Comparison of ENCODE assay signal across 23 cellular contexts in the genomic region with DNA sequence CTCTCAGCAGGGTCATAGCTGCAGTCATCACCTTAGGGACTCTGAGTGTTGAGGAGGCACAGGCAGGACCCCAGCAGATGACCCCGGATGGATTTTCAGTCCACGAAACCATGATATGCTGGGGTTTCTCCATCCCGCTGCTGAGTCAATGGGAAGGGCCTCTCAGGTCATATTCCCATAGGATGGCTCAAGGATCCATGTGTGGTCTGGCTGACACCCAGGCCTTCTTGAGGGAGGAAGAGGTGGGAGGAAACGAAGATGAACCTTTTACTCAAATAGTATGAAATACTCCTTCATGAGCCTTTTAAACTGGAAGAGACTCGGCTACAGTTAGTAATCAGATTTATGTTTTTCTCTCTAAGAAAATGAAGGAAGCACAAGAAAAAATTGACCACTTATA.
"Had no signal": no experiment of that assay in that cellular context is flagged by ENCODE, and none has a peak within 500 bp of the region (broad histone marks: within the 10 kb centered on the region; RNA-seq: fewer than 3 reads in every experiment).

No MANE protein-coding gene starts in this region.

- DNase-seq: hypothalamus; immature natural killer cell; kidney; left ventricle myocardium inferior; mesendoderm; naive B cell; natural killer cell; nucleus accumbens; psoas muscle; sigmoid colon; small intestine; spleen; stimulated activated CD4-positive, alpha-beta T cell treated with anti-CD3 and anti-CD28 coated beads, Interleukin-4, amount 100 ng/mL, for 24 hours; stimulated activated naive CD4-positive, alpha-beta T cell treated with Interleukin-2 at 50 U/mL for 16 hours; stimulated activated naive CD8-positive, alpha-beta T cell treated with anti-CD3 and anti-CD28 coated beads, Interleukin-15, amount 100 ng/mL, for 72 hours; testis; thyroid gland; transverse colon; upper lobe of right lung had no signal

- H3K4me3 Mint-ChIP-seq: immature natural killer cell; mesothelial cell of epicardium; naive B cell; natural killer cell; neural crest cell; stimulated activated memory B cell treated with anti-CD40 and anti-IgM and Interleukin-4, amounts not matched to agents 10 μg/mL and 1 μg/mL and 100 μg/mL, for 72 hours; stimulated activated naive CD8-positive, alpha-beta T cell treated with anti-CD3 and anti-CD28 coated beads, Interleukin-15, amount 100 ng/mL, for 72 hours had no signal

- ATAC-seq: natural killer cell; psoas muscle; stimulated activated memory B cell treated with anti-CD40 and anti-IgM and Interleukin-4, amounts not matched to agents 10 μg/mL and 1 μg/mL and 100 μg/mL, for 72 hours; stimulated activated naive CD8-positive, alpha-beta T cell treated with anti-CD3 and anti-CD28 coated beads, Interleukin-15, amount 100 ng/mL, for 72 hours; upper lobe of right lung had no signal

- H3K9me3 ChIP-seq: left ventricle myocardium inferior, psoas muscle, sigmoid colon, spleen, testis, thyroid gland, transverse colon, upper lobe of right lung had no signal

- H3K27ac Mint-ChIP-seq: immature natural killer cell; mesothelial cell of epicardium; natural killer cell; stimulated activated memory B cell treated with anti-CD40 and anti-IgM and Interleukin-4, amounts not matched to agents 10 μg/mL and 1 μg/mL and 100 μg/mL, for 72 hours; stimulated activated naive CD8-positive, alpha-beta T cell treated with anti-CD3 and anti-CD28 coated beads, Interleukin-15, amount 100 ng/mL, for 72 hours had no signal

- H3K4me3 ChIP-seq: left ventricle myocardium inferior, lung, psoas muscle, sigmoid colon, spleen, testis, thyroid gland, transverse colon, upper lobe of right lung had no signal

- H3K27me3 Mint-ChIP-seq: stimulated activated naive CD8-positive, alpha-beta T cell treated with anti-CD3 and anti-CD28 coated beads, Interleukin-15, amount 100 ng/mL, for 72 hours had no signal

- H3K36me3 Mint-ChIP-seq: mesothelial cell of epicardium, naive B cell, natural killer cell had no signal

- H3K4me1 Mint-ChIP-seq: immature natural killer cell; mesothelial cell of epicardium; naive B cell; natural killer cell; stimulated activated memory B cell treated with anti-CD40 and anti-IgM and Interleukin-4, amounts not matched to agents 10 μg/mL and 1 μg/mL and 100 μg/mL, for 72 hours had no signal

- H3K9me3 Mint-ChIP-seq: immature natural killer cell; mesothelial cell of epicardium; naive B cell; natural killer cell; neural crest cell; stimulated activated memory B cell treated with anti-CD40 and anti-IgM and Interleukin-4, amounts not matched to agents 10 μg/mL and 1 μg/mL and 100 μg/mL, for 72 hours; stimulated activated naive CD8-positive, alpha-beta T cell treated with anti-CD3 and anti-CD28 coated beads, Interleukin-15, amount 100 ng/mL, for 72 hours had no signal
